Comparison of ENCODE assay signal across 20 cellular contexts in genomic region chr13:110114351-110114750, GRCh38.
DNase-seq lines count a peak whose midpoint lies in the region; ATAC-seq, FAIRE-seq and TF ChIP-seq lines count a peak whose summit lies in the region.
"Had no signal": no experiment of that assay in that cellular context is flagged by ENCODE, and none has a peak within 500 bp of the region (broad histone marks: within the 10 kb centered on the region; RNA-seq: fewer than 3 reads in every experiment).

No MANE protein-coding gene starts in this region.

- no peak for TF ChIP-seq EP300 in GM12878 (IDR thresholded peaks at IDR 0.05; ENCODE audit: borderline replicate concordance in 1 of 2, control insufficient read depth in 1 of 2, low read depth in 2 of 2, low read length in 2 of 2)

- H3K79me2 ChIP-seq in GM12878 (ENCODE audit: control insufficient read depth, insufficient read depth, low read length), result no peaks in the 10 kb centered on the region

- ATAC-seq in GM12878, result 0 out of 3 replicates have a peak, but pooled peaks have one; percentile 8
- ATAC-seq in activated T-cell treated with anti-CD3 and anti-CD28 coated beads, Interleukin-2, amount 50 U/mL, for 4 hours, result no peak
- ATAC-seq in activated T-helper 17 cell treated with anti-CD3 and anti-CD28 coated beads, Interleukin-2, amount 50 U/mL, for 72 hours (replicated peaks), result no peak

- H3K9me3 Mint-ChIP-seq in HFFc6, result no peaks in the 10 kb centered on the region
- H3K9me3 Mint-ChIP-seq in activated T-cell treated with anti-CD3 and anti-CD28 coated beads, Interleukin-2, amount 50 U/mL, for 4 hours, result no peaks in the 10 kb centered on the region
- H3K9me3 Mint-ChIP-seq in activated T-helper 17 cell treated with anti-CD3 and anti-CD28 coated beads, Interleukin-2, amount 50 U/mL, for 72 hours, result no peaks in the 10 kb centered on the region

- peaks cover 84% of the 10 kb centered on the region for H3K4me1 ChIP-seq in BLaER1
- H3K4me1 ChIP-seq in GM12878 (ENCODE audit: control insufficient read depth, insufficient read depth, low read length), result no peaks in the 10 kb centered on the region; the same call in 1 of the 2 replicates

- DNase-seq in HFFc6 (peak; percentile 27), GM12878 (ENCODE audit: low read depth, low spot score) (no peak), iris pigment epithelial cell (ENCODE audit: low read depth) (peak; percentile 24), medulla oblongata (ENCODE audit: extremely low spot score) (no peak)
- DNase-seq in activated T-cell treated with anti-CD3 and anti-CD28 coated beads, Interleukin-2, amount 50 U/mL, for 4 hours, result no peak
- DNase-seq in activated CD8-positive, alpha-beta memory T cell treated with anti-CD3 and anti-CD28 coated beads, Interleukin-2, amount 50 U/mL, for 48 hours, result no peak
- DNase-seq: COR-L47, DMS153, MM.1S, NCI-H1105, NCI-H187, NCI-H446 treated with DMSO at 0.1 percent for 48 hours, NCI-H748 treated with DMSO at 0.1 percent for 48 hours, Peyer's patch, SIG-M5 had no signal

- H2AFZ ChIP-seq in GM12878 (ENCODE audit: control insufficient read depth, low read depth, low read length), result no peak overlapping the region

- H3K4me1 Mint-ChIP-seq in HFFc6 (ENCODE audit: low read depth), result peaks cover 52% of the 10 kb centered on the region
- peaks cover 1% of the 10 kb centered on the region for H3K4me1 Mint-ChIP-seq in activated T-cell treated with anti-CD3 and anti-CD28 coated beads, Interleukin-2, amount 50 U/mL, for 4 hours (ENCODE audit: low read depth)
- H3K4me1 Mint-ChIP-seq in activated T-helper 17 cell treated with anti-CD3 and anti-CD28 coated beads, Interleukin-2, amount 50 U/mL, for 72 hours, result peaks cover 5% of the 10 kb centered on the region

- RAD21 ChIA-PET in GM12878 (lab: Charles Lee; ENCODE audit: unreplicated experiment), result interaction anchor here (0.9 to 1.9 kb wide), 3 partner anchors 22 to 1154 kb away, joined by 3 to 8 read pairs (median 4); no protein-coding TSS in a partner anchor

- peak overlapping the region; percentile 49; the same call in 1 of the 2 replicates for H3K27ac Mint-ChIP-seq in HFFc6
- no peak overlapping the region for H3K27ac Mint-ChIP-seq in activated T-helper 17 cell treated with anti-CD3 and anti-CD28 coated beads, Interleukin-2, amount 50 U/mL, for 72 hours

- H4K20me1 ChIP-seq in BLaER1 (no peaks in the 10 kb centered on the region), GM12878 (ENCODE audit: control insufficient read depth, insufficient read depth) (no peaks in the 10 kb centered on the region)

- SMC1A ChIA-PET in GM12878 (lab: Charles Lee; ENCODE audit: uncharacterized antibody, unreplicated experiment), result interaction anchor here (0.9 to 2.1 kb wide), 6 partner anchors 9 to 1153 kb away, joined by 3 to 7 read pairs (median 4); no protein-coding TSS in a partner anchor

- peak overlapping the region; percentile 87 for H3K4me2 ChIP-seq in BLaER1
- no peak overlapping the region for H3K4me2 ChIP-seq in GM12878 (ENCODE audit: control insufficient read depth, insufficient read depth)
- H3K4me2 ChIP-seq: KMS-11 had no signal

- BruUV-seq in GM12878 (replicated peaks; lab: Mats Ljungman, UMichigan), result no TSS peak

- in situ Hi-C loops in GM12878 (cut with MboI), result loop anchor here (5.0 kb wide), 1 partner anchor 1152 kb away; no protein-coding TSS in a partner anchor

- H3K27me3 ChIP-seq in BLaER1 (no peaks in the 10 kb centered on the region), GM12878 (replicated peaks in 1 of 2; ENCODE audit: control insufficient read depth in 2 of 2, insufficient read depth in 2 of 2, low read length in 1 of 2) (peaks cover 0 to 2% of the 10 kb centered on the region in 2 experiments; a peak in 1 of 4 replicates)
- H3K27me3 ChIP-seq: Peyer's patch had no signal

- TF ChIP-seq CTCF in HFFc6 (IDR thresholded peaks at IDR 0.05) (no peak), GM12878 (IDR thresholded peaks at IDR 0.05 in 2 of 3, conservative IDR thresholded peaks at IDR 0.05 in 1 of 3; ENCODE audit: control insufficient read depth in 2 of 3, extremely low read depth in 1 of 3, insufficient read depth in 1 of 3, low read depth in 3 of 3, low read length in 3 of 3) (no peak)

- CTCF ChIA-PET in GM12878 (lab: Yijun Ruan, JAX), result interaction anchor here (0.7 to 2.5 kb wide), 13 partner anchors 9 to 1199 kb away, joined by 3 to 18 read pairs (median 4); no protein-coding TSS in a partner anchor

- WGBS in GM12878 (ENCODE audit: insufficient coverage, insufficient replicate concordance, low lambda C conversion rate, missing lambda C conversion rate), result 29% methylated on average over 3 of the region's 3 CpGs

- no peaks in the 10 kb centered on the region for H3K36me3 Mint-ChIP-seq in HFFc6 (ENCODE audit: low read depth)
- H3K36me3 Mint-ChIP-seq in activated T-cell treated with anti-CD3 and anti-CD28 coated beads, Interleukin-2, amount 50 U/mL, for 4 hours (ENCODE audit: insufficient read depth), result no peaks in the 10 kb centered on the region
- H3K36me3 Mint-ChIP-seq in activated T-helper 17 cell treated with anti-CD3 and anti-CD28 coated beads, Interleukin-2, amount 50 U/mL, for 72 hours (ENCODE audit: low read depth), result no peaks in the 10 kb centered on the region
- H3K36me3 Mint-ChIP-seq: CD14-positive monocyte had no signal

- H3K27ac ChIP-seq in BLaER1, result peak overlapping the region; percentile 43; the same call in 1 of the 2 replicates
- H3K27ac ChIP-seq in GM12878 (ENCODE audit: control insufficient read depth, insufficient read depth), result no peak overlapping the region
- H3K27ac ChIP-seq: KMS-11, Peyer's patch had no signal

- H3K4me3 ChIP-seq in BLaER1 (no peak overlapping the region), GM12878 (no peak overlapping the region)
- H3K4me3 ChIP-seq: Peyer's patch had no signal

- peaks cover 2% of the 10 kb centered on the region; the same call in 1 of the 2 replicates for H3K27me3 Mint-ChIP-seq in HFFc6 (ENCODE audit: insufficient read depth)
- H3K27me3 Mint-ChIP-seq in activated T-cell treated with anti-CD3 and anti-CD28 coated beads, Interleukin-2, amount 50 U/mL, for 4 hours (ENCODE audit: low read depth), result peaks cover 21% of the 10 kb centered on the region
- peaks cover 24% of the 10 kb centered on the region for H3K27me3 Mint-ChIP-seq in activated T-helper 17 cell treated with anti-CD3 and anti-CD28 coated beads, Interleukin-2, amount 50 U/mL, for 72 hours

- POLR2A ChIA-PET in GM12878 (lab: Charles Lee), result interaction anchor here (0.8 kb wide), 1 partner anchor 182 kb away, joined by 3 read pairs; no protein-coding TSS in a partner anchor

- H3K36me3 ChIP-seq in BLaER1 (no peaks in the 10 kb centered on the region), GM12878 (ENCODE audit: control insufficient read depth in 2 of 2, insufficient read depth in 2 of 2, low read length in 1 of 2) (no peaks in the 10 kb centered on the region)
- H3K36me3 ChIP-seq: Peyer's patch had no signal

- no peak for TF ChIP-seq POLR2A in GM12878 (IDR thresholded peaks at IDR 0.05; ENCODE audit: low read depth, low read length)

- FAIRE-seq in GM12878 (lab: Jason Lieb, UNC), result no peak
- FAIRE-seq: GM18507 had no signal

- H3K9me3 ChIP-seq in BLaER1 (no peaks in the 10 kb centered on the region), GM12878 (replicated peaks; ENCODE audit: control insufficient read depth, insufficient read depth, low read length) (no peaks in the 10 kb centered on the region)
- H3K9me3 ChIP-seq: Peyer's patch had no signal

- intact Hi-C loops in GM12878 (cut with micrococcal nuclease; ENCODE audit: unreplicated experiment), result loop anchor here (10.0 kb wide), 1 partner anchor 320 kb away; no protein-coding TSS in a partner anchor

- TF ChIP-seq RAD21 in GM12878 (IDR thresholded peaks at IDR 0.05; ENCODE audit: insufficient read depth, low read depth, low read length), result no peak

- H3K4me3 Mint-ChIP-seq in HFFc6, result no peak overlapping the region
- no peak overlapping the region for H3K4me3 Mint-ChIP-seq in activated T-cell treated with anti-CD3 and anti-CD28 coated beads, Interleukin-2, amount 50 U/mL, for 4 hours
- H3K4me3 Mint-ChIP-seq in activated T-helper 17 cell treated with anti-CD3 and anti-CD28 coated beads, Interleukin-2, amount 50 U/mL, for 72 hours, result no peak overlapping the region
- H3K4me3 Mint-ChIP-seq: CD14-positive monocyte had no signal

- no peak overlapping the region for H3K9ac ChIP-seq in BLaER1
- H3K9ac ChIP-seq in GM12878 (ENCODE audit: control insufficient read depth, insufficient read depth, low read length), result no peak overlapping the region
- H3K9ac ChIP-seq: KMS-11 had no signal

TF ChIP-seq in GM12878, 131 proteins besides CTCF, POLR2A, EP300 and RAD21 (continues in another document):
- TF ChIP-seq GATAD2B (conservative IDR thresholded peaks at IDR 0.05; ENCODE audit: low read depth) (no peak), POLR2AphosphoS5 (IDR thresholded peaks at IDR 0.05; ENCODE audit: low read length) (no peak), PAX5 (IDR thresholded peaks at IDR 0.05; ENCODE audit: borderline replicate concordance, low read depth, low read length) (no peak), ZNF24 (IDR thresholded peaks at IDR 0.05) (no peak), RELA (IDR thresholded peaks at IDR 0.05; ENCODE audit: borderline replicate concordance, partially characterized antibody) (no peak), JUND (IDR thresholded peaks at IDR 0.05; ENCODE audit: low read depth, low read length) (no peak), YBX1 (IDR thresholded peaks at IDR 0.05) (no peak), NRF1 (conservative IDR thresholded peaks at IDR 0.05; ENCODE audit: low read depth, low read length) (no peak), DPF2 (IDR thresholded peaks at IDR 0.05) (no peak), PBX3 (IDR thresholded peaks at IDR 0.05; ENCODE audit: insufficient replicate concordance, low read depth, low read length) (no peak), POU2F2 (IDR thresholded peaks at IDR 0.05; ENCODE audit: borderline replicate concordance, low read depth, low read length) (no peak)

Comparison
In these comparisons a context has a peak if more than half of its experiments do, and no peak if none do; other contexts are left out.
1. DNase-seq: peak in HFFc6 (single experiment) and iris pigment epithelial cell (single experiment); none in GM12878 (single experiment), activated T-cell treated with anti-CD3 and anti-CD28 coated beads, Interleukin-2, amount 50 U/mL, for 4 hours (single experiment), activated CD8-positive, alpha-beta memory T cell treated with anti-CD3 and anti-CD28 coated beads, Interleukin-2, amount 50 U/mL, for 48 hours (single experiment) and medulla oblongata (single experiment).